17 cellular contexts compared by ENCODE assay signal in the genomic region with DNA sequence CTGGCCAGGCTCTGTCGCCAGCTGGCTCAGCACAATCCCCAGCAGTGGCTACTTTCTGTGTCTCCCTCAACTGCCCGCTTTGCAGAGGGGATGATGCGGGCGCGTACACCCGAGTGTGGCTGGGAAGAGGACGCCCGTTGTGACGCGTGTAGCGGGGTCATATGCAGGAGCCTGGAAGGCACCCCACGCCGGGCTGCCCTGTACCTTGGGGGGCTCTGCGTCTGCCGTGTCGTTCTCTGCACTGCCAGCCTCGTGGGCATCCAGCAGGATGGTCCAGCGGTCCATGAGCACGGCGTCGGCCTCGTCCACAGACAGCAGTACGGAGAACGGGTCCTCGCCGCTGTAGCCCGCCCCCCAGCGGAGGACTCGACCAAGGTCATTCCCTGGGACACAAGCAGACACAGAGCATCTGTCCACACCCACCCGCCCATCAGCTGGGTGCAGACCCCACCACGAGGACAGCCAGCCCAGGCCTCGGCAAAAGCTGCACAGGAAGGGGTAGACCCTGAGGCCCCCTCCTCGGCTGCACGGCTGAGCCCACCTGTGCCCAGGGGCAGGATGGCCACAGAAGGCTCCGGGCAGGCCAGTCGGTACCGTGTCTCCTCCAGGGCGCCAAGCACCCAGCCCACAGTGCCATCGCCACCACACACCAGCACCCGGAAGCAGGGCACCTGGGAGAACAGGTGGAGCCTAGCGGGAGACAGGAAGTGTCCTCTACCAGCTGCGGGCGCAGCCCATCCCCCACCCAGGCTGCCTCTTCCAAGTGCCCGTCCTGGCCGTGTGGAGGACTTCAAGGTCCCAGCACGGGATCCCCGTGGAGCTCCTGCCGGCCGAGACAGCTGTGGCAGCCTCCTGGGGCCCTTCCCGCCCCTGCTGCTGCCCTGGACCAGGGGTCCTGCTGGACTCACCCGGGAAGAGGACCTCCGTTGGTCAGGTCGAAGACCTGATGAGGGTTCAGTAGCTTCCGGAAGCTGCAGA. TPM values are rescaled to one million over a fixed set of nuclear protein-coding genes. Genes with fewer than 3 reads are reported as not detected.
DNase-seq lines count a peak whose midpoint lies in the region; ATAC-seq and TF ChIP-seq lines count a peak whose summit lies in the region.
"Had no signal": no experiment of that assay in that cellular context is flagged by ENCODE, and none has a peak within 500 bp of the region (broad histone marks: within the 10 kb centered on the region; RNA-seq: fewer than 3 reads in every experiment).

No MANE protein-coding gene starts in this region.

- no peak overlapping the region for H3K4me2 ChIP-seq in OCI-LY7 (ENCODE audit: low read length)

- no peaks in the 10 kb centered on the region for H4K20me1 ChIP-seq in OCI-LY7 (ENCODE audit: insufficient read depth, low read length)

- DNase-seq in NCI-H146 (lab: John Stamatoyannopoulos, UW) (peak; percentile 60), NCI-H146 treated with DMSO at 0.1 percent for 48 hours (lab: John Stamatoyannopoulos, UW; ENCODE audit: unreplicated experiment) (no peak), LNCaP clone FGC (ENCODE audit: low read depth) (peak; percentile 64), OCI-LY7 (ENCODE audit: low spot score) (peak; percentile 11), mucosa of descending colon (peak; percentile 84 to 89 (median 86)), C1 segment of cervical spinal cord (lab: John Stamatoyannopoulos, UW) (no peak)
- DNase-seq in central memory CD4-positive, alpha-beta T cell = no peak
- DNase-seq in activated CD4-positive, alpha-beta T cell treated with anti-CD3 and anti-CD28 coated beads, Interleukin-2, amount 10 ng/mL, durations not matched to agents 24 days and 14 days = no peak
- DNase-seq: mesenchymal stem cell; MV-4-11; stimulated activated naive CD4-positive, alpha-beta T cell had no signal

- no peaks in the 10 kb centered on the region for H3K4me1 ChIP-seq in OCI-LY7 (ENCODE audit: insufficient read depth, low read length, poor library complexity, severe bottlenecking)
- peaks cover 6% of the 10 kb centered on the region for H3K4me1 ChIP-seq in mucosa of descending colon (ENCODE audit: low read depth)
- H3K4me1 ChIP-seq: foreskin keratinocyte had no signal

- no peaks in the 10 kb centered on the region for H3K9me3 ChIP-seq in OCI-LY7 (ENCODE audit: low read length)
- no peaks in the 10 kb centered on the region for H3K9me3 ChIP-seq in mucosa of descending colon
- H3K9me3 ChIP-seq: upper lobe of left lung had no signal

- no peaks in the 10 kb centered on the region for H3K4me1 Mint-ChIP-seq in activated CD4-positive, alpha-beta T cell treated with anti-CD3 and anti-CD28 coated beads, Interleukin-2, amount 10 ng/mL, durations not matched to agents 24 days and 14 days

- H3K36me3 ChIP-seq in OCI-LY7 (ENCODE audit: insufficient read depth, low read length) = no peaks in the 10 kb centered on the region
- H3K36me3 ChIP-seq in mucosa of descending colon (ENCODE audit: low read depth) = no peaks in the 10 kb centered on the region

- H3K79me2 ChIP-seq in OCI-LY7 (ENCODE audit: insufficient read depth, low read depth, low read length) = no peaks in the 10 kb centered on the region

- H3K27me3 Mint-ChIP-seq in activated CD4-positive, alpha-beta T cell treated with anti-CD3 and anti-CD28 coated beads, Interleukin-2, amount 10 ng/mL, durations not matched to agents 24 days and 14 days = no peaks in the 10 kb centered on the region
- H3K27me3 Mint-ChIP-seq: CD8-positive, alpha-beta memory T cell had no signal

- H3K4me3 Mint-ChIP-seq in activated CD4-positive, alpha-beta T cell treated with anti-CD3 and anti-CD28 coated beads, Interleukin-2, amount 10 ng/mL, durations not matched to agents 24 days and 14 days = no peak overlapping the region
- H3K4me3 Mint-ChIP-seq: CD8-positive, alpha-beta memory T cell had no signal

- peaks cover 9% of the 10 kb centered on the region for H3K36me3 Mint-ChIP-seq in activated CD4-positive, alpha-beta T cell treated with anti-CD3 and anti-CD28 coated beads, Interleukin-2, amount 10 ng/mL, durations not matched to agents 24 days and 14 days (ENCODE audit: low read depth)
- H3K36me3 Mint-ChIP-seq: activated naive CD4-positive, alpha-beta T cell treated with anti-CD3 and anti-CD28 coated beads, Interleukin-2, amount 50 U/mL, for 72 hours had no signal

- no peaks in the 10 kb centered on the region for H3K9me3 Mint-ChIP-seq in activated CD4-positive, alpha-beta T cell treated with anti-CD3 and anti-CD28 coated beads, Interleukin-2, amount 10 ng/mL, durations not matched to agents 24 days and 14 days
- H3K9me3 Mint-ChIP-seq: activated naive CD4-positive, alpha-beta T cell treated with anti-CD3 and anti-CD28 coated beads, Interleukin-2, amount 50 U/mL, for 72 hours; CD8-positive, alpha-beta memory T cell had no signal

- CTCF ChIA-PET in OCI-LY7 (lab: Charles Lee; ENCODE audit: unreplicated experiment) = no interaction called here

- H3K27ac ChIP-seq in OCI-LY7 (ENCODE audit: low read depth, low read length, poor library complexity, severe bottlenecking) = no peak overlapping the region
- H3K27ac ChIP-seq: foreskin keratinocyte, upper lobe of left lung, VCaP had no signal

- peak; percentile 88 for ATAC-seq in mucosa of descending colon
- ATAC-seq: activated naive CD4-positive, alpha-beta T cell treated with anti-CD3 and anti-CD28 coated beads, Interleukin-2, amount 50 U/mL, for 72 hours; SK-N-SH treated with all-trans-retinoic acid at 6 μM for 48 hours had no signal

- H2AFZ ChIP-seq in OCI-LY7 (ENCODE audit: low read length) = no peak overlapping the region

- POLR2A ChIA-PET in OCI-LY7 (lab: Charles Lee) = no interaction called here

- H3K9me2 ChIP-seq in OCI-LY7 (ENCODE audit: insufficient read depth, low read length) = no peaks in the 10 kb centered on the region

- H3K27ac Mint-ChIP-seq in activated CD4-positive, alpha-beta T cell treated with anti-CD3 and anti-CD28 coated beads, Interleukin-2, amount 10 ng/mL, durations not matched to agents 24 days and 14 days = no peak overlapping the region
- H3K27ac Mint-ChIP-seq: activated naive CD4-positive, alpha-beta T cell treated with anti-CD3 and anti-CD28 coated beads, Interleukin-2, amount 50 U/mL, for 72 hours; CD8-positive, alpha-beta memory T cell had no signal

- peak; percentile 20; the same call in 1 of the 2 replicates for TF ChIP-seq CTCF in LNCaP clone FGC (IDR thresholded peaks at IDR 0.05; ENCODE audit: control insufficient read depth, extremely low read depth, insufficient read depth)
- TF ChIP-seq CTCF in OCI-LY7 (conservative IDR thresholded peaks at IDR 0.05; ENCODE audit: low read length) = no peak
- no peak for TF ChIP-seq CTCF in mucosa of descending colon (IDR thresholded peaks at IDR 0.05)

- intact Hi-C loops in OCI-LY7 (cut with micrococcal nuclease; ENCODE audit: unreplicated experiment) (no loop called here), mucosa of descending colon (cut with DNase I, micrococcal nuclease) (no loop called here)
- intact Hi-C loops in activated CD4-positive, alpha-beta T cell treated with anti-CD3 and anti-CD28 coated beads, Interleukin-2, amount 10 ng/mL, durations not matched to agents 24 days and 14 days (cut with micrococcal nuclease) = no loop called here

- BruUV-seq in OCI-LY7 (replicated peaks; lab: Mats Ljungman, UMichigan) = no TSS peak

- H3K4me3 ChIP-seq in LNCaP clone FGC (ENCODE audit: low read depth, low read length) (peak overlapping the region; percentile 70), OCI-LY7 (ENCODE audit: low read depth, low read length, poor library complexity, severe bottlenecking) (no peak overlapping the region), mucosa of descending colon (no peak overlapping the region)
- H3K4me3 ChIP-seq: upper lobe of left lung had no signal

RNA-seq across cellular contexts. Expression of a gene that starts 10.8 kb away (rescaled TPM):
- 8.6 and 11.3 TPM in 2 replicates for total RNA-seq in OCI-LY7 (2014; rRNA removed; shearing (Covaris generic))
- 13.0 and 15.2 TPM in 2 replicates for total RNA-seq in OCI-LY7 (2022)
- total RNA-seq in mucosa of descending colon = 10 to 100 TPM; 31.8 to 56.1 (median 41.7) TPM
- 15.2 and 16.6 TPM in 2 replicates for total RNA-seq in activated CD4-positive, alpha-beta T cell treated with anti-CD3 and anti-CD28 coated beads, Interleukin-2, amount 10 ng/mL, durations not matched to agents 24 days and 14 days

RNA-seq across cellular contexts. Expression of a gene that starts 24.3 kb away (rescaled TPM):
- total RNA-seq in OCI-LY7 (2014; rRNA removed; shearing (Covaris generic)) = 9.3 and 15.7 TPM in 2 replicates
- total RNA-seq in OCI-LY7 (2022) (10.4 and 12.3 TPM in 2 replicates), mucosa of descending colon (10 to 100 TPM; 29.7 to 45.7 (median 33.4) TPM)
- total RNA-seq in activated CD4-positive, alpha-beta T cell treated with anti-CD3 and anti-CD28 coated beads, Interleukin-2, amount 10 ng/mL, durations not matched to agents 24 days and 14 days = 30.4 and 31.2 TPM in 2 replicates

RNA-seq across cellular contexts. Expression of a gene that starts 30.3 kb away (rescaled TPM):
- total RNA-seq in OCI-LY7 (2014; rRNA removed; shearing (Covaris generic)) = 7.1 and 12.5 TPM in 2 replicates
- total RNA-seq in OCI-LY7 (2022) (31.9 and 33.1 TPM in 2 replicates), mucosa of descending colon (10 to 100 TPM; 30.1 to 39.0 (median 37.5) TPM)
- total RNA-seq in activated CD4-positive, alpha-beta T cell treated with anti-CD3 and anti-CD28 coated beads, Interleukin-2, amount 10 ng/mL, durations not matched to agents 24 days and 14 days = 12.7 and 13.9 TPM in 2 replicates

RNA-seq across cellular contexts. Expression of a gene that starts 30.4 kb away (rescaled TPM):
- 77.5 and 86.1 TPM in 2 replicates for total RNA-seq in OCI-LY7 (2014; rRNA removed; shearing (Covaris generic))
- total RNA-seq in OCI-LY7 (2022) (107 and 111 TPM in 2 replicates), mucosa of descending colon (100 to 1,000 TPM; 155 to 259 (median 244) TPM)
- 131 and 147 TPM in 2 replicates for total RNA-seq in activated CD4-positive, alpha-beta T cell treated with anti-CD3 and anti-CD28 coated beads, Interleukin-2, amount 10 ng/mL, durations not matched to agents 24 days and 14 days

RNA-seq across cellular contexts. Expression of a gene that starts 30.7 kb away (rescaled TPM):
- total RNA-seq in OCI-LY7 (2014; rRNA removed; shearing (Covaris generic)) = not detected in 2 replicates
- total RNA-seq in OCI-LY7 (2022) (0.30 TPM in 1 of 2 replicates, not detected in the other), mucosa of descending colon (1 to 10 TPM in 2 of 3 donors, under 1 TPM in 1; 0.85 to 2.8 (median 1.9) TPM)
- total RNA-seq in activated CD4-positive, alpha-beta T cell treated with anti-CD3 and anti-CD28 coated beads, Interleukin-2, amount 10 ng/mL, durations not matched to agents 24 days and 14 days = 0.26 TPM in 1 of 2 replicates, not detected in the other
- total RNA-seq: activated naive CD4-positive, alpha-beta T cell treated with anti-CD3 and anti-CD28 coated beads, Interleukin-2, amount 50 U/mL, for 72 hours; CD8-positive, alpha-beta memory T cell; foreskin keratinocyte had no signal

Comparison
In these comparisons a context has a peak if more than half of its experiments do, and no peak if none do; other contexts are left out.
1. DNase-seq: peak in NCI-H146 (single experiment), LNCaP clone FGC (single experiment), OCI-LY7 (single experiment) and mucosa of descending colon (3 of 3); none in NCI-H146 treated with DMSO at 0.1 percent for 48 hours (single experiment), central memory CD4-positive, alpha-beta T cell (single experiment), activated CD4-positive, alpha-beta T cell treated with anti-CD3 and anti-CD28 coated beads, Interleukin-2, amount 10 ng/mL, durations not matched to agents 24 days and 14 days (single experiment) and C1 segment of cervical spinal cord (0 of 14).